Comparison of ENCODE assay signal across 8 cellular contexts in the genomic region with DNA sequence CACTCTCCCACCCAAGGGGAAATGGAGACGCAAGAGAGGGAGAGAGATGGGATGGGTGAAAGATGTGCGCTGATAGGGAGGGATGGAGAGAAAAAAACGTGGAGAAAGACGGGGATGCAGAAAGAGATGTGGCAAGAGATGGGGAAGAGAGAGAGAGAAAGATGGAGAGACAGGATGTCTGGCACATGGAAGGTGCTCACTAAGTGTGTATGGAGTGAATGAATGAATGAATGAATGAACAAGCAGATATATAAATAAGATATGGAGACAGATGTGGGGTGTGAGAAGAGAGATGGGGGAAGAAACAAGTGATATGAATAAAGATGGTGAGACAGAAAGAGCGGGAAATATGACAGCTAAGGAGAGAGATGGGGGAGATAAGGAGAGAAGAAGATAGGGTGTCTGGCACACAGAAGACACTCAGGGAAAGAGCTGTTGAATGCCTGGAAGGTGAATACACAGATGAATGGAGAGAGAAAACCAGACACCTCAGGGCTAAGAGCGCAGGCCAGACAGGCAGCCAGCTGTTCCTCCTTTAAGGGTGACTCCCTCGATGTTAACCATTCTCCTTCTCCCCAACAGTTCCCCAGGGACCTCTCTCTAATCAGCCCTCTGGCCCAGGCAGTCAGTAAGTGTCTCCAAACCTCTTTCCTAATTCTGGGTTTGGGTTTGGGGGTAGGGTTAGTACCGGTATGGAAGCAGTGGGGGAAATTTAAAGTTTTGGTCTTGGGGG. TPM values are rescaled to one million over a fixed set of nuclear protein-coding genes. Genes with fewer than 3 reads are reported as not detected.
A peak's percentile ranks its signal among the peaks of the same experiment; 100 is the strongest.
DNase-seq lines count a peak whose midpoint lies in the region; ATAC-seq and TF ChIP-seq lines count a peak whose summit lies in the region.
"Had no signal": no experiment of that assay in that cellular context is flagged by ENCODE, and none has a peak within 500 bp of the region (broad histone marks: within the 10 kb centered on the region; RNA-seq: fewer than 3 reads in every experiment).

No MANE protein-coding gene starts in this region.

- H4K12ac ChIP-seq in trophoblast cell (ENCODE audit: low read depth, low read length) = no peak overlapping the region

- DNase-seq in GF-D8 (lab: John Stamatoyannopoulos, UW) (peak; percentile 18), LHCN-M2 (ENCODE audit: low read depth) (peak; percentile 19), colonic mucosa (no peak), trophoblast cell (no peak)

- H2AK5ac ChIP-seq in trophoblast cell (ENCODE audit: low read length) = peak overlapping the region; percentile 3

- H3K36me3 ChIP-seq in colonic mucosa (no peaks in the 10 kb centered on the region), trophoblast cell (ENCODE audit: control insufficient read depth in 1 of 2, insufficient read depth in 2 of 2, low read length in 2 of 2) (no peaks in the 10 kb centered on the region)

- H3K23ac ChIP-seq in trophoblast cell (ENCODE audit: low read length) = no peak overlapping the region

- H3K9ac ChIP-seq in colonic mucosa (ENCODE audit: low read depth in 2 of 2, low read length in 2 of 2) = peak overlapping the region; percentile 13 to 46
- no peak overlapping the region for H3K9ac ChIP-seq in trophoblast cell (ENCODE audit: low read length)

- TF ChIP-seq CTCF in colonic mucosa (IDR thresholded peaks at IDR 0.05) = no peak

- peak overlapping the region; percentile 34 for H3K4me3 ChIP-seq in colonic mucosa
- H3K4me3 ChIP-seq in trophoblast cell (ENCODE audit: low read depth, low read length) = no peak overlapping the region

- H3K9me3 ChIP-seq in colonic mucosa (no peaks in the 10 kb centered on the region), trophoblast cell (ENCODE audit: insufficient read depth, low read depth, low read length) (no peaks in the 10 kb centered on the region)

- ATAC-seq in GM21515 (IDR thresholded peaks at IDR 0.05; ENCODE audit: unreplicated experiment) (no peak), GM18870 (IDR thresholded peaks at IDR 0.05; ENCODE audit: unreplicated experiment) (no peak), GM19397 (IDR thresholded peaks at IDR 0.05; ENCODE audit: unreplicated experiment) (no peak)

- H3K4me2 ChIP-seq in trophoblast cell (ENCODE audit: low read length) = peak overlapping the region; percentile 20

- peak overlapping the region; percentile 75 for H4K91ac ChIP-seq in trophoblast cell (ENCODE audit: low read depth, low read length)

- H3K27ac ChIP-seq in colonic mucosa (peak overlapping the region; percentile 34), trophoblast cell (ENCODE audit: low read depth, low read length) (peak overlapping the region; percentile 23)

- H2AFZ ChIP-seq in trophoblast cell (ENCODE audit: insufficient read depth, low read length, poor library complexity) = no peak overlapping the region

- peak overlapping the region; percentile 65 for H2BK120ac ChIP-seq in trophoblast cell (ENCODE audit: insufficient read depth, low read length, poor library complexity)

- H3K79me1 ChIP-seq in trophoblast cell (ENCODE audit: low read length) = peaks cover 50% of the 10 kb centered on the region

- H3K27me3 ChIP-seq in colonic mucosa (no peaks in the 10 kb centered on the region), trophoblast cell (ENCODE audit: insufficient read depth, low read length) (no peaks in the 10 kb centered on the region)

- intact Hi-C loops in colonic mucosa (cut with DNase I) = no loop called here

- no peak overlapping the region for H3K4ac ChIP-seq in trophoblast cell (ENCODE audit: low read depth, low read length)

- no peak overlapping the region for H4K8ac ChIP-seq in trophoblast cell (ENCODE audit: low read depth, low read length)

- peak overlapping the region; percentile 96 for H2BK12ac ChIP-seq in trophoblast cell (ENCODE audit: low read length)

- 100% methylated on average over 4 of the region's 8 CpGs for WGBS in trophoblast cell (ENCODE audit: extremely low coverage, insufficient coverage, insufficient read length)

- peak overlapping the region; percentile 5 for H3K18ac ChIP-seq in trophoblast cell (ENCODE audit: low read length)

- H3K4me1 ChIP-seq in colonic mucosa (peaks cover 4% of the 10 kb centered on the region), trophoblast cell (ENCODE audit: control insufficient read depth in 1 of 2, insufficient read depth in 2 of 2, low read length in 2 of 2) (peaks cover 51 to 63% of the 10 kb centered on the region in 2 experiments)

- H2BK5ac ChIP-seq in trophoblast cell (ENCODE audit: low read depth, low read length, poor library complexity) = peak overlapping the region; percentile 38

- H3K14ac ChIP-seq in trophoblast cell (ENCODE audit: low read length) = peak overlapping the region; percentile 9

- H3K79me2 ChIP-seq in trophoblast cell (ENCODE audit: control insufficient read depth, insufficient read depth, low read length, poor library complexity) = peaks cover 4% of the 10 kb centered on the region

RNA-seq across cellular contexts. Expression of a gene that starts 0.8 kb away (rescaled TPM):
- total RNA-seq in LHCN-M2 (2014; rRNA removed) (not detected in 2 replicates), colonic mucosa (1 to 10 TPM in 1 of 2 donors, under 1 TPM in 1; 0.48 to 1.4 TPM)
- polyA plus RNA-seq in LHCN-M2 (2012) = 0.09 TPM
- 2.0 and 2.1 TPM in 2 replicates for polyA plus RNA-seq in trophoblast cell (2013)
- total RNA-seq: myocyte had no signal

RNA-seq across cellular contexts. Expression of a gene that starts 4.0 kb away (rescaled TPM):
- total RNA-seq in LHCN-M2 (2014; rRNA removed) (not detected in 2 replicates), colonic mucosa (1 to 10 TPM in 1 of 2 donors, under 1 TPM in 1; 0.35 to 2.4 TPM)
- 0.04 TPM for polyA plus RNA-seq in LHCN-M2 (2012)
- 0.16 and 0.26 TPM in 2 replicates for polyA plus RNA-seq in trophoblast cell (2013)
- total RNA-seq: myocyte had no signal

RNA-seq across cellular contexts. Expression of a gene that starts 6.1 kb away (rescaled TPM):
- total RNA-seq in LHCN-M2 (2014; rRNA removed) (not detected in 2 replicates), colonic mucosa (1 to 10 TPM; 3.4 to 5.7 TPM)
- polyA plus RNA-seq in LHCN-M2 (2012) = 0.29 TPM
- polyA plus RNA-seq in trophoblast cell (2013) = 3.6 and 3.9 TPM in 2 replicates

RNA-seq across cellular contexts. Expression of a gene that starts 10.0 kb away (rescaled TPM):
- not detected in 2 replicates for total RNA-seq in LHCN-M2 (2014; rRNA removed)
- polyA plus RNA-seq in LHCN-M2 (2012) = not detected
- 1 to 10 TPM; 4.8 to 9.2 TPM for total RNA-seq in colonic mucosa
- 0.31 and 0.34 TPM in 2 replicates for polyA plus RNA-seq in trophoblast cell (2013)
- total RNA-seq: myocyte had no signal

RNA-seq across cellular contexts. Expression of a gene that starts 16.7 kb away (rescaled TPM):
- total RNA-seq in LHCN-M2 (2014; rRNA removed) = not detected in 2 replicates
- polyA plus RNA-seq in LHCN-M2 (2012) = not detected
- total RNA-seq in colonic mucosa = under 1 TPM; 0.67 to 0.90 TPM
- polyA plus RNA-seq in trophoblast cell (2013) = not detected in 2 replicates
- total RNA-seq: myocyte had no signal

Comparison
In these comparisons a context has a peak if more than half of its experiments do, and no peak if none do; other contexts are left out.
1. DNase-seq: peak in GF-D8 (single experiment) and LHCN-M2 (single experiment); none in colonic mucosa (single experiment) and trophoblast cell (0 of 2).